In genomic region chr5:131999991-132000490, GRCh38 we compare ENCODE assay signal across 17 cellular contexts. TPM values are rescaled to one million over a fixed set of nuclear protein-coding genes. Genes with fewer than 3 reads are reported as not detected.
DNase-seq lines count a peak whose midpoint lies in the region; ATAC-seq and TF ChIP-seq lines count a peak whose summit lies in the region.
"Had no signal": no experiment of that assay in that cellular context is flagged by ENCODE, and none has a peak within 500 bp of the region (broad histone marks: within the 10 kb centered on the region; RNA-seq: fewer than 3 reads in every experiment).

No MANE protein-coding gene starts in this region.

- H3K27me3 ChIP-seq in BE2C: no peaks in the 10 kb centered on the region
- H3K27me3 ChIP-seq: cardiac muscle cell had no signal

- no peak for TF ChIP-seq CTCF in BE2C (IDR thresholded peaks at IDR 0.05; ENCODE audit: low read depth, low read length)

- no peaks in the 10 kb centered on the region for H3K36me3 ChIP-seq in BE2C
- H3K36me3 ChIP-seq: cardiac muscle cell had no signal

- DNase-seq in DMS53 (lab: John Stamatoyannopoulos, UW) (peak; percentile 11), DMS53 treated with DMSO at 0.1 percent for 48 hours (lab: John Stamatoyannopoulos, UW; ENCODE audit: unreplicated experiment) (no peak), BE2C (peak; percentile 80), NCI-H82 (lab: John Stamatoyannopoulos, UW) (peak; percentile 68), left kidney (ENCODE audit: low read depth, low spot score) (peak; percentile 9), cerebellum (ENCODE audit: low spot score) (no peak), OCI-M2 (lab: John Stamatoyannopoulos, UW; ENCODE audit: unreplicated experiment) (no peak)
- DNase-seq: 8988T; activated effector memory CD4-positive, alpha-beta T cell treated with anti-CD3 and anti-CD28 coated beads, Interleukin-2, amount 50 U/mL, for 16 hours; Calu3; foreskin fibroblast; NCI-H1436; stimulated activated CD8-positive, alpha-beta memory T cell treated with anti-CD3 and anti-CD28 coated beads, Interleukin-4, amount 100 ng/mL, for 48 hours had no signal

- no peak overlapping the region for H3K4me3 ChIP-seq in BE2C (ENCODE audit: low read depth, low read length)
- H3K4me3 ChIP-seq: cardiac muscle cell, lung had no signal

- ATAC-seq in HG03354 (IDR thresholded peaks at IDR 0.05; ENCODE audit: poor library complexity, severe bottlenecking, unreplicated experiment): no peak

- peaks cover 40% of the 10 kb centered on the region for H3K4me1 ChIP-seq in BE2C

- no peaks in the 10 kb centered on the region for H3K9me3 ChIP-seq in BE2C

RNA-seq across cellular contexts. Expression of gene ACSL6, which starts 11.4 kb away (rescaled TPM):
- polyA plus RNA-seq in BE2C (2012; ENCODE audit: insufficient read depth, insufficient read length, low read depth): 1.9 TPM
- total RNA-seq in cerebellum: 55.9 TPM

RNA-seq across cellular contexts. Expression of gene MEIKIN, which starts 54.6 kb away (rescaled TPM):
- polyA plus RNA-seq in BE2C (2012; ENCODE audit: insufficient read depth, insufficient read length, low read depth): not detected
- total RNA-seq in cerebellum: not detected
- total RNA-seq: Calu3, cardiac muscle cell, epithelial cell of proximal tubule, lung had no signal
- polyA plus RNA-seq: cardiac muscle cell had no signal

Comparison
In these comparisons a context has a peak if more than half of its experiments do, and no peak if none do; other contexts are left out.
1. DNase-seq: peak in DMS53 (single experiment), BE2C (single experiment), NCI-H82 (single experiment) and left kidney (single experiment); none in DMS53 treated with DMSO at 0.1 percent for 48 hours (single experiment), cerebellum (single experiment) and OCI-M2 (single experiment).